Comparison of ENCODE assay signal across 20 cellular contexts in the genomic region with DNA sequence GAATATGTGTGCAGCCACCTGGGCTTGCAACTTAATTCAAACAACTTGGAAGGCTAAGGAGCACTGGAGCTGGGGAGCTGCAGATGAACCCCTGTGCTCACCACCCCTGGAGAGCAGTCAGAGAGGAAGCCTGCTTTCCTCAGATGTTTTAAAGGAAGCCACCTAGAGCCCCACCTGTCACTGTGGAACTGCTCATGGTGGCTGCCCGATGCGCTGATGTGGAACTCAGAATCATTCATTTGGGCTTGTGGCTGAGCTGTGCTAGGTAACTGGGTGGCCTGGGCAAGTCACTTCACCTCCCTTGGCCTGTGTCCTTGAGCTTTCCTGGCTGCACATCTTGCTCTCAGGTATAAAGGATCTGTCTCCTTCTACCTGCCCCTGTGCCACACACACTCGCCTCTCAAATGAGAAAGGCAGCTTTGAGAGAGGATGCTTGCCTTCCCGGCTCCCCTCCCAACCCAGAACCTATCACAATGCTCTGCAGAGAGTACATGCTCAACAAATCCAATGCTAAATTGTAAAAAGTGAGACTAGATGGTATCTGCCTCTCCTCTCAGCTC. TPM values are rescaled to one million over a fixed set of nuclear protein-coding genes. Genes with fewer than 3 reads are reported as not detected.
DNase-seq lines count a peak whose midpoint lies in the region; ATAC-seq and TF ChIP-seq lines count a peak whose summit lies in the region.
"Had no signal": no experiment of that assay in that cellular context is flagged by ENCODE, and none has a peak within 500 bp of the region (broad histone marks: within the 10 kb centered on the region; RNA-seq: fewer than 3 reads in every experiment).

No MANE protein-coding gene starts in this region.

- H3K9me3 ChIP-seq in esophagus squamous epithelium (no peaks in the 10 kb centered on the region), thymus (ENCODE audit: control insufficient read depth) (no peaks in the 10 kb centered on the region)
- H3K9me3 ChIP-seq: left lung had no signal

- TF ChIP-seq CTCF in esophagus squamous epithelium (IDR thresholded peaks at IDR 0.05): no peak

- peak overlapping the region; percentile 46 to 85 (median 74) for H3K27ac ChIP-seq in esophagus squamous epithelium
- H3K27ac ChIP-seq in thymus (ENCODE audit: low read depth): peak overlapping the region; percentile 59
- no peak overlapping the region for H3K27ac ChIP-seq in substantia nigra (ENCODE audit: low read depth, low read length, poor library complexity, severe bottlenecking)
- H3K27ac ChIP-seq: SK-N-MC had no signal

- no peaks in the 10 kb centered on the region for H3K36me3 ChIP-seq in esophagus squamous epithelium
- peaks cover 28% of the 10 kb centered on the region for H3K36me3 ChIP-seq in thymus (ENCODE audit: control insufficient read depth, insufficient read depth)
- H3K36me3 ChIP-seq: left lung had no signal

- DNase-seq in esophagus squamous epithelium (lab: John Stamatoyannopoulos, UW) (no peak), midbrain (lab: John Stamatoyannopoulos, UW) (no peak), substantia nigra (lab: John Stamatoyannopoulos, UW) (no peak)
- no peak for DNase-seq in stimulated activated CD4-positive, alpha-beta T cell treated with anti-CD3 and anti-CD28 coated beads, Interleukin-2, amount 100 ng/mL, for 24 hours
- DNase-seq: activated CD4-positive, CD25-positive, alpha-beta regulatory T cell; activated CD8-positive, alpha-beta memory T cell treated with anti-CD3 and anti-CD28 coated beads for 24 hours; dorsolateral prefrontal cortex; erythroblast; left lung; NCI-H1436; NCI-H2171; NCI-H748 treated with DMSO at 0.1 percent for 48 hours; stimulated activated CD4-positive, alpha-beta T cell treated with anti-CD3 and anti-CD28 coated beads, Interleukin-4, amount 100 ng/mL, for 1 hour had no signal

- TF ChIP-seq POLR2A in esophagus squamous epithelium (IDR thresholded peaks at IDR 0.05): no peak

- H3K27me3 ChIP-seq in esophagus squamous epithelium (peaks cover 0 to 15% (median 0%) of the 10 kb centered on the region in 4 donors), thymus (ENCODE audit: control insufficient read depth, insufficient read depth) (no peaks in the 10 kb centered on the region)
- H3K27me3 ChIP-seq: dorsolateral prefrontal cortex had no signal

- peak; percentile 23 for ATAC-seq in GM19043 (IDR thresholded peaks at IDR 0.05; ENCODE audit: low read depth, unreplicated experiment)
- ATAC-seq in HG03103 (IDR thresholded peaks at IDR 0.05; ENCODE audit: low read depth, unreplicated experiment): peak; percentile 32
- no peak for ATAC-seq in HG03108 (IDR thresholded peaks at IDR 0.05; ENCODE audit: unreplicated experiment)
- ATAC-seq: left lung, Panc1 had no signal

- intact Hi-C loops in esophagus squamous epithelium (cut with DNase I): no loop called here

- H3K4me3 ChIP-seq in esophagus squamous epithelium (no peak overlapping the region), thymus (ENCODE audit: low read length) (no peak overlapping the region)
- H3K4me3 ChIP-seq: dorsolateral prefrontal cortex, left lung, SK-N-MC had no signal

- WGBS in esophagus squamous epithelium, 2 donors: 33 to 63% methylated on average over 1 to 2 of the region's 4 CpGs
- WGBS in thymus: 81% methylated on average over 4 of the region's 4 CpGs

- H3K4me1 ChIP-seq in esophagus squamous epithelium (peaks cover 31 to 96% (median 33%) of the 10 kb centered on the region in 3 donors), thymus (ENCODE audit: control insufficient read depth, insufficient read depth, low read length) (peaks cover 52% of the 10 kb centered on the region)

RNA-seq across cellular contexts. Expression of gene BCL11A, which starts 41.3 kb away (rescaled TPM):
- total RNA-seq in esophagus squamous epithelium: 10 to 100 TPM; 23.9 to 46.2 (median 33.8) TPM
- 33.6 TPM for polyA plus RNA-seq in thymus
- total RNA-seq: activated T-helper 1 cell treated with anti-CD3 and anti-CD28 coated beads, Interleukin-12 subunit alpha, Interleukin-12 subunit beta, Interleukin-2, Interleukin-4 antibody, amounts not matched to agents 30 ng/mL and 10 ng/mL and 1 ng/mL, durations not matched to agents 14 hours and 24 hours and 36 hours had no signal
